In genomic region chr3:184381261-184382224, GRCh38 we compare ENCODE assay signal across 1 cellular context.
A peak's percentile ranks its signal among the peaks of the same experiment; 100 is the strongest.
TF ChIP-seq lines count a peak whose summit lies in the region.

No MANE protein-coding gene starts in this region.

TF ChIP-seq in HepG2, 621 proteins besides CTCF, POLR2A, EP300 and RAD21:
- TF ChIP-seq ZMYM3 (CRISPR knock-in tag; IDR thresholded peaks at IDR 0.05) (0 out of 2 replicates have a peak, but pooled peaks have one; percentile 39), ZNF629 (CRISPR knock-in tag; conservative IDR thresholded peaks at IDR 0.05) (peak; percentile 91), AGO1 (IDR thresholded peaks at IDR 0.05; ENCODE audit: low read depth, low read length, poor library complexity, severe bottlenecking) (peak; percentile 9), RBFOX2 (IDR thresholded peaks at IDR 0.05; ENCODE audit: low read depth, low read length) (0 out of 2 replicates have a peak, but pooled peaks have one; percentile 31)
- TF ChIP-seq, protein P1, sequence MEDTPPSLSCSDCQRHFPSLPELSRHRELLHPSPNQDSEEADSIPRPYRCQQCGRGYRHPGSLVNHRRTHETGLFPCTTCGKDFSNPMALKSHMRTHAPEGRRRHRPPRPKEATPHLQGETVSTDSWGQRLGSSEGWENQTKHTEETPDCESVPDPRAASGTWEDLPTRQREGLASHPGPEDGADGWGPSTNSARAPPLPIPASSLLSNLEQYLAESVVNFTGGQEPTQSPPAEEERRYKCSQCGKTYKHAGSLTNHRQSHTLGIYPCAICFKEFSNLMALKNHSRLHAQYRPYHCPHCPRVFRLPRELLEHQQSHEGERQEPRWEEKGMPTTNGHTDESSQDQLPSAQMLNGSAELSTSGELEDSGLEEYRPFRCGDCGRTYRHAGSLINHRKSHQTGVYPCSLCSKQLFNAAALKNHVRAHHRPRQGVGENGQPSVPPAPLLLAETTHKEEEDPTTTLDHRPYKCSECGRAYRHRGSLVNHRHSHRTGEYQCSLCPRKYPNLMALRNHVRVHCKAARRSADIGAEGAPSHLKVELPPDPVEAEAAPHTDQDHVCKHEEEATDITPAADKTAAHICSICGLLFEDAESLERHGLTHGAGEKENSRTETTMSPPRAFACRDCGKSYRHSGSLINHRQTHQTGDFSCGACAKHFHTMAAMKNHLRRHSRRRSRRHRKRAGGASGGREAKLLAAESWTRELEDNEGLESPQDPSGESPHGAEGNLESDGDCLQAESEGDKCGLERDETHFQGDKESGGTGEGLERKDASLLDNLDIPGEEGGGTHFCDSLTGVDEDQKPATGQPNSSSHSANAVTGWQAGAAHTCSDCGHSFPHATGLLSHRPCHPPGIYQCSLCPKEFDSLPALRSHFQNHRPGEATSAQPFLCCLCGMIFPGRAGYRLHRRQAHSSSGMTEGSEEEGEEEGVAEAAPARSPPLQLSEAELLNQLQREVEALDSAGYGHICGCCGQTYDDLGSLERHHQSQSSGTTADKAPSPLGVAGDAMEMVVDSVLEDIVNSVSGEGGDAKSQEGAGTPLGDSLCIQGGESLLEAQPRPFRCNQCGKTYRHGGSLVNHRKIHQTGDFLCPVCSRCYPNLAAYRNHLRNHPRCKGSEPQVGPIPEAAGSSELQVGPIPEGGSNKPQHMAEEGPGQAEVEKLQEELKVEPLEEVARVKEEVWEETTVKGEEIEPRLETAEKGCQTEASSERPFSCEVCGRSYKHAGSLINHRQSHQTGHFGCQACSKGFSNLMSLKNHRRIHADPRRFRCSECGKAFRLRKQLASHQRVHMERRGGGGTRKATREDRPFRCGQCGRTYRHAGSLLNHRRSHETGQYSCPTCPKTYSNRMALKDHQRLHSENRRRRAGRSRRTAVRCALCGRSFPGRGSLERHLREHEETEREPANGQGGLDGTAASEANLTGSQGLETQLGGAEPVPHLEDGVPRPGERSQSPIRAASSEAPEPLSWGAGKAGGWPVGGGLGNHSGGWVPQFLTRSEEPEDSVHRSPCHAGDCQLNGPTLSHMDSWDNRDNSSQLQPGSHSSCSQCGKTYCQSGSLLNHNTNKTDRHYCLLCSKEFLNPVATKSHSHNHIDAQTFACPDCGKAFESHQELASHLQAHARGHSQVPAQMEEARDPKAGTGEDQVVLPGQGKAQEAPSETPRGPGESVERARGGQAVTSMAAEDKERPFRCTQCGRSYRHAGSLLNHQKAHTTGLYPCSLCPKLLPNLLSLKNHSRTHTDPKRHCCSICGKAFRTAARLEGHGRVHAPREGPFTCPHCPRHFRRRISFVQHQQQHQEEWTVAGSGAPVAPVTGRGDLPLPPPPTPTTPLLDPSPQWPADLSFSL (CRISPR knock-in tag; IDR thresholded peaks at IDR 0.05): no peak
TF ChIP-seq in HepG2: peak in this region for 4.
